In genomic region chr4:2281575-2282343, GRCh38 we compare ENCODE assay signal across 8 cellular contexts. TPM values are rescaled to one million over a fixed set of nuclear protein-coding genes. Genes with fewer than 3 reads are reported as not detected.
DNase-seq lines count a peak whose midpoint lies in the region; ATAC-seq and TF ChIP-seq lines count a peak whose summit lies in the region.

No MANE protein-coding gene starts in this region.

- no peak overlapping the region for H3K9ac ChIP-seq in GM23248

- no peaks in the 10 kb centered on the region for H3K27me3 ChIP-seq in CD4-positive, CD25-positive, alpha-beta regulatory T cell (ENCODE audit: control insufficient read depth, insufficient read depth, low read length)
- H3K27me3 ChIP-seq in Peyer's patch, result no peaks in the 10 kb centered on the region
- no peaks in the 10 kb centered on the region for H3K27me3 ChIP-seq in GM23248 (replicated peaks; ENCODE audit: insufficient read depth)

- peaks cover 4% of the 10 kb centered on the region for H3K27me3 Mint-ChIP-seq in CD4-positive, CD25-positive, alpha-beta regulatory T cell

- peak; percentile 97 to 98 for ATAC-seq in CD4-positive, CD25-positive, alpha-beta regulatory T cell (ENCODE audit: low read depth in 2 of 2)
- peak; percentile 45 for ATAC-seq in GM21526 (IDR thresholded peaks at IDR 0.05; ENCODE audit: low FRiP score, unreplicated experiment)

- H3K9me2 ChIP-seq in GM23248 (ENCODE audit: insufficient read depth), result no peaks in the 10 kb centered on the region

- no peak overlapping the region for H2AFZ ChIP-seq in GM23248

- H3K27ac Mint-ChIP-seq in CD4-positive, CD25-positive, alpha-beta regulatory T cell, result peak overlapping the region; percentile 65 to 100 (median 99)

- no peaks in the 10 kb centered on the region for H3K36me3 ChIP-seq in CD4-positive, CD25-positive, alpha-beta regulatory T cell (ENCODE audit: control insufficient read depth, insufficient read depth, low read length)
- H3K36me3 ChIP-seq in Peyer's patch, result no peaks in the 10 kb centered on the region
- H3K36me3 ChIP-seq in GM23248 (ENCODE audit: low read depth), result no peaks in the 10 kb centered on the region

- WGBS in GM23248 (ENCODE audit: low coverage in 1 of 2, low lambda C conversion rate in 2 of 2, missing lambda C conversion rate in 2 of 2), 2 experiments, result 58 to 64% methylated on average over 10 of the region's 10 CpGs

- no peaks in the 10 kb centered on the region for H3K9me3 Mint-ChIP-seq in CD4-positive, CD25-positive, alpha-beta regulatory T cell

- H3K27ac ChIP-seq in CD4-positive, CD25-positive, alpha-beta regulatory T cell (ENCODE audit: insufficient read depth, low read length, poor library complexity, severe bottlenecking), result peak overlapping the region; percentile 89
- H3K27ac ChIP-seq in Peyer's patch (peak overlapping the region in 3 of 4 donors; percentile 69 to 74 (median 70)), skin epidermis (peak overlapping the region in 11 of 21 experiments; percentile 34 to 91 (median 66)), GM23248 (no peak overlapping the region)

- peaks cover 3% of the 10 kb centered on the region for H3K36me3 Mint-ChIP-seq in CD4-positive, CD25-positive, alpha-beta regulatory T cell

- no peak overlapping the region for H3K4me2 ChIP-seq in GM23248 (ENCODE audit: unreplicated experiment)

- peak overlapping the region; percentile 45 to 89 (median 65) for H3K4me3 Mint-ChIP-seq in CD4-positive, CD25-positive, alpha-beta regulatory T cell

- H3K4me1 Mint-ChIP-seq in CD4-positive, CD25-positive, alpha-beta regulatory T cell, result peaks cover 16 to 53% (median 24%) of the 10 kb centered on the region in 4 donors

- no peaks in the 10 kb centered on the region for H3F3A ChIP-seq in GM23248 (ENCODE audit: insufficient read depth)

- H3K4me3 ChIP-seq in CD4-positive, CD25-positive, alpha-beta regulatory T cell (ENCODE audit: low read depth, low read length), result peak overlapping the region; percentile 67
- H3K4me3 ChIP-seq in Peyer's patch (no peak overlapping the region), skin epidermis (no peak overlapping the region), GM23248 (no peak overlapping the region)

- H3K4me1 ChIP-seq in CD4-positive, CD25-positive, alpha-beta regulatory T cell (ENCODE audit: control insufficient read depth, insufficient read depth, low read length, poor library complexity, severe bottlenecking), result peaks cover 35% of the 10 kb centered on the region
- peaks cover 0 to 4% (median 0%) of the 10 kb centered on the region in 4 donors for H3K4me1 ChIP-seq in Peyer's patch
- peaks cover 8% of the 10 kb centered on the region for H3K4me1 ChIP-seq in GM23248 (ENCODE audit: insufficient read depth)

- no peaks in the 10 kb centered on the region for H4K20me1 ChIP-seq in GM23248 (ENCODE audit: insufficient read depth)

- no peak for TF ChIP-seq POLR2A in Peyer's patch (IDR thresholded peaks at IDR 0.05)

- peak; percentile 76 to 96 (median 90) for DNase-seq in CD4-positive, CD25-positive, alpha-beta regulatory T cell
- DNase-seq in Peyer's patch (peak in 2 of 3 donors; percentile 88 to 93), GM23248 (no peak), ureter (ENCODE audit: low spot score) (no peak), NCI-H226 (no peak)
- peak in 3 of 4 experiments; percentile 22 to 78 (median 70) for DNase-seq in activated naive CD4-positive, alpha-beta T cell (lab: John Stamatoyannopoulos, UW)

- in situ Hi-C loops in GM23248 (cut with MboI), result no loop called here

- H3K9me3 ChIP-seq in CD4-positive, CD25-positive, alpha-beta regulatory T cell (ENCODE audit: control insufficient read depth in 2 of 2, low read length in 2 of 2), result no peaks in the 10 kb centered on the region
- H3K9me3 ChIP-seq in Peyer's patch, result no peaks in the 10 kb centered on the region
- H3K9me3 ChIP-seq in GM23248 (ENCODE audit: low read depth), result no peaks in the 10 kb centered on the region

- no peaks in the 10 kb centered on the region for H3K79me2 ChIP-seq in GM23248 (ENCODE audit: insufficient read depth)

- peak in 2 of 6 experiments; percentile 15 to 33 for TF ChIP-seq CTCF in Peyer's patch (IDR thresholded peaks at IDR 0.05)

RNA-seq across cellular contexts. Expression of gene MXD4, which starts 19.9 kb away (rescaled TPM):
- total RNA-seq in CD4-positive, CD25-positive, alpha-beta regulatory T cell, result 121 TPM
- 10 to 100 TPM; 34.3 to 60.4 (median 47.2) TPM for polyA plus RNA-seq in CD4-positive, CD25-positive, alpha-beta regulatory T cell
- total RNA-seq in Peyer's patch (10 to 100 TPM; 28.9 to 52.5 (median 44.0) TPM), ureter (34.5 TPM)
- 70.1 and 70.5 TPM in 2 replicates for total RNA-seq in GM23248 (2014; rRNA removed; shearing (Covaris generic))
- polyA plus RNA-seq in GM23248 (2016; fragmentation: Nextera tagmentation; extraction: Ambion mirVana), result 30.9 and 50.6 TPM in 2 replicates

RNA-seq across cellular contexts. Expression of gene HAUS3, which starts 39.8 kb away (rescaled TPM):
- total RNA-seq in CD4-positive, CD25-positive, alpha-beta regulatory T cell, result 140 TPM
- 10 to 100 TPM; 27.5 to 29.8 (median 28.4) TPM for polyA plus RNA-seq in CD4-positive, CD25-positive, alpha-beta regulatory T cell
- total RNA-seq in Peyer's patch (10 to 100 TPM in 1 of 4 donors, 1 to 10 TPM in 3; 8.6 to 11.6 (median 9.0) TPM), ureter (13.2 TPM)
- total RNA-seq in GM23248 (2014; rRNA removed; shearing (Covaris generic)), result 10.2 and 14.9 TPM in 2 replicates
- polyA plus RNA-seq in GM23248 (2016; fragmentation: Nextera tagmentation; extraction: Ambion mirVana), result 11.6 and 13.8 TPM in 2 replicates

RNA-seq across cellular contexts. Expression of gene POLN, which starts 39.8 kb away (rescaled TPM):
- 4.9 TPM for total RNA-seq in CD4-positive, CD25-positive, alpha-beta regulatory T cell
- 1 to 10 TPM in 1 of 4 donors, under 1 TPM in 3; 0.46 to 1.7 (median 0.92) TPM for polyA plus RNA-seq in CD4-positive, CD25-positive, alpha-beta regulatory T cell
- total RNA-seq in Peyer's patch, result 1 to 10 TPM in 3 of 4 donors, under 1 TPM in 1; 0.70 to 6.6 (median 3.2) TPM
- total RNA-seq in GM23248 (2014; rRNA removed; shearing (Covaris generic)), result 1.8 and 3.9 TPM in 2 replicates
- polyA plus RNA-seq in GM23248 (2016; fragmentation: Nextera tagmentation; extraction: Ambion mirVana), result 0.91 and 1.6 TPM in 2 replicates
- 3.1 TPM for total RNA-seq in ureter

Comparison
In these comparisons a context has a peak if more than half of its experiments do, and no peak if none do; other contexts are left out.
1. DNase-seq: peak in CD4-positive, CD25-positive, alpha-beta regulatory T cell (3 of 3), Peyer's patch (2 of 3) and activated naive CD4-positive, alpha-beta T cell (3 of 4); none in GM23248 (single experiment), ureter (single experiment) and NCI-H226 (single experiment).